ENCODE assay signal across 1 cellular context in the genomic region with DNA sequence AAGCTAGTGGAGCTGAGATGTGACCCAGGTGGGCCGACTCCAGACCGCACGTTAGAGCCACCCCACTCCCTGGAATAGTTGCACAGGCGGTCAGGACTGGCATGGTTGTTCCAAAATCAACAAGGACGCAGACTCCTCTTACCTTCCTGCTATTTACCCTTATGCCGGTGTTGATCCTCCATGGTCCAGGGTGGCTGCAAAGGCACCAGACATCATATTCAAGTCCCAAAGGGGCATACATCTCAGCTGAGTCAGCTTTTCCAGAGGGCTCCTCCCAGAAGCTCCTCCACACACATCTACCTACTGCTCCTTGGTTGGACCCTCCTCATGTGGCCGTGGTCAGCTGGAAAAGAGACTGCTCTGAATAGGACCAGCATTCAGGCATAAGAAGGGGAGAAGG.
TF ChIP-seq lines count a peak whose summit lies in the region.

No MANE protein-coding gene starts in this region.

TF ChIP-seq in SK-N-SH, 30 proteins besides CTCF, POLR2A, EP300 and RAD21:
- TF ChIP-seq CHD2 (IDR thresholded peaks at IDR 0.05; ENCODE audit: low read length, partially characterized antibody) (no peak), RXRA (IDR thresholded peaks at IDR 0.05; ENCODE audit: borderline replicate concordance, low read depth) (no peak), YY1 (IDR thresholded peaks at IDR 0.05; ENCODE audit: low read depth) (no peak), EZH2phosphoT487 (IDR thresholded peaks at IDR 0.05; ENCODE audit: borderline replicate concordance, low read depth) (no peak), SIN3A (IDR thresholded peaks at IDR 0.05; ENCODE audit: borderline replicate concordance, low read depth, low read length) (no peak)
TF ChIP-seq in SK-N-SH: peak in this region for 0.
